In the genomic region with DNA sequence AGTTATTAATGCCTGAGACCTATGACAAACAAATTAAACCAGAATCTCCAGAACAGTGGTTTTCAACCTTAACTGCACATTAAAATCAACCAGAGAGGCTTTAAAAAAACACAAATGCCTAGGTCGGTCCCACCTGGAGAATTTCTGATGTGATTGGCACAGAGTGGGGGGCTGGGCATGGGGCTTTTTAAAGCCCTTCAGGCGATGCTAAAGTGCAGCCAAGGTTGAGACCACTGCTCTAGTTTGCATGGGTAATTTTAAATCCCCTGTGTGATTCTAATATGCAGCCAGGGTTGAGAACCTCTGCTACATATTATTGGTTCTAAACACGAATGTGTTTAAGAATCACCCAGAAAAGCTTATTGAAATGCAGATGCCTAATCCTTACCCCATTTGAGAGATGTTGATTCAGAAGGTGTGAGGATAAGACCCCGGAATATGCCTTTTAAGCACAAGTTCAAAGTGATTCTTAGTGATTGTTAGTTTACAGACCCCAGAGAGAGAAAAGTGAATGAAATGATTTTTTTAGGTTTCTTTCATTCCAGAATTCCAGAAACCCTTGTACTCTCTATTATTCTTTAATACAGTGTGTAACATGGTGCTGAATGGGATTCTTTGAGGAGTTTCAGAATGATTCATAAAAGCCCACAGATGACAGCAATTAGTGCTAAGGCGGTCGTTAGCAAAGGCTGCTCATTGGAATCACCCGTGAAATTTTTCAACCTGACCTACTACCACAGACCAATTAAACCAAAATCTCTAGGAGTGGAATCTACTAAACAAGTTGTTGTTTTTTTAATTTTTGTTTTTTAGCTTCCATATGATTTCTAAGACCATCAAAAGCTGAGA, we compare ENCODE assay signal across 17 cellular contexts.
DNase-seq lines count a peak whose midpoint lies in the region; ATAC-seq lines count a peak whose summit lies in the region.
"Had no signal": no experiment of that assay in that cellular context is flagged by ENCODE, and none has a peak within 500 bp of the region (broad histone marks: within the 10 kb centered on the region; RNA-seq: fewer than 3 reads in every experiment).

No MANE protein-coding gene starts in this region.

- H3K4me1 Mint-ChIP-seq in activated T-cell treated with anti-CD3 and anti-CD28 coated beads, Interleukin-2, amount 50 U/mL, for 24 hours (ENCODE audit: low read depth), result no peaks in the 10 kb centered on the region
- H3K4me1 Mint-ChIP-seq: natural killer cell had no signal

- no peaks in the 10 kb centered on the region for H3K27me3 Mint-ChIP-seq in activated T-cell treated with anti-CD3 and anti-CD28 coated beads, Interleukin-2, amount 50 U/mL, for 24 hours

- no peak overlapping the region for H3K4me3 Mint-ChIP-seq in activated T-cell treated with anti-CD3 and anti-CD28 coated beads, Interleukin-2, amount 50 U/mL, for 24 hours
- H3K4me3 Mint-ChIP-seq: activated CD8-positive, alpha-beta T cell treated with anti-CD3 and anti-CD28 coated beads, Interleukin-2, amount 10 ng/mL, durations not matched to agents 7 days and 5 days; natural killer cell had no signal

- no peaks in the 10 kb centered on the region for H3K36me3 Mint-ChIP-seq in activated T-cell treated with anti-CD3 and anti-CD28 coated beads, Interleukin-2, amount 50 U/mL, for 24 hours (ENCODE audit: low read depth)
- H3K36me3 Mint-ChIP-seq: natural killer cell had no signal

- DNase-seq in EL (peak; percentile 74), foreskin melanocyte (peak; percentile 10), DMS 273 treated with DMSO at 0.1 percent for 48 hours (lab: John Stamatoyannopoulos, UW) (no peak), GM19240 (ENCODE audit: insufficient read length, low spot score) (no peak)
- no peak for DNase-seq in activated effector memory CD4-positive, alpha-beta T cell treated with anti-CD3 and anti-CD28 coated beads, Interleukin-2, amount 50 U/mL, for 16 hours
- no peak for DNase-seq in activated T-cell treated with anti-CD3 and anti-CD28 coated beads, Interleukin-2, amount 50 U/mL, for 24 hours
- DNase-seq: activated CD8-positive, alpha-beta T cell treated with anti-CD3 and anti-CD28 coated beads, Interleukin-2, amount 10 ng/mL, durations not matched to agents 7 days and 5 days; activated naive CD4-positive, alpha-beta T cell treated with anti-CD3 and anti-CD28 coated beads, Interleukin-2, amount 50 U/mL, for 16 hours; foreskin keratinocyte; natural killer cell; NCI-H2171; Peyer's patch; stimulated activated CD4-positive, alpha-beta T cell treated with anti-CD3 and anti-CD28 coated beads, Interleukin-12 subunit alpha, Interleukin-12 subunit beta, amount 100 ng/mL, for 4 hours; T1000; upper lobe of right lung had no signal

- ATAC-seq in GM19463 (IDR thresholded peaks at IDR 0.05; ENCODE audit: unreplicated experiment), result peak; percentile 86
- ATAC-seq in HG03354 (IDR thresholded peaks at IDR 0.05; ENCODE audit: poor library complexity, severe bottlenecking, unreplicated experiment), result peak; percentile 52
- ATAC-seq: activated CD8-positive, alpha-beta T cell treated with anti-CD3 and anti-CD28 coated beads, Interleukin-2, amount 10 ng/mL, durations not matched to agents 7 days and 5 days; foreskin keratinocyte; natural killer cell; upper lobe of right lung had no signal

- H3K9me3 Mint-ChIP-seq in activated T-cell treated with anti-CD3 and anti-CD28 coated beads, Interleukin-2, amount 50 U/mL, for 24 hours, result peaks cover 6% of the 10 kb centered on the region

- no peak overlapping the region for H3K27ac Mint-ChIP-seq in activated T-cell treated with anti-CD3 and anti-CD28 coated beads, Interleukin-2, amount 50 U/mL, for 24 hours
- H3K27ac Mint-ChIP-seq: activated CD8-positive, alpha-beta T cell treated with anti-CD3 and anti-CD28 coated beads, Interleukin-2, amount 10 ng/mL, durations not matched to agents 7 days and 5 days; natural killer cell had no signal

Comparison
In these comparisons a context has a peak if more than half of its experiments do, and no peak if none do; other contexts are left out.
1. DNase-seq: peak in EL (single experiment) and foreskin melanocyte (single experiment); none in activated effector memory CD4-positive, alpha-beta T cell treated with anti-CD3 and anti-CD28 coated beads, Interleukin-2, amount 50 U/mL, for 16 hours (single experiment), DMS 273 treated with DMSO at 0.1 percent for 48 hours (single experiment), GM19240 (single experiment) and activated T-cell treated with anti-CD3 and anti-CD28 coated beads, Interleukin-2, amount 50 U/mL, for 24 hours (single experiment).